ENCODE assay signal across 1 cellular context in genomic region chr1:36513676-36514473, GRCh38.
TF ChIP-seq lines count a peak whose summit lies in the region.

No MANE protein-coding gene starts in this region.

TF ChIP-seq in H1, 55 proteins besides CTCF, POLR2A, EP300 and RAD21:
- TF ChIP-seq SUZ12 (IDR thresholded peaks at IDR 0.05; ENCODE audit: low read length) (no peak), RBBP5 (IDR thresholded peaks at IDR 0.05; ENCODE audit: borderline replicate concordance, low read depth, low read length) (no peak), SRF (IDR thresholded peaks at IDR 0.05; ENCODE audit: low read depth, low read length) (no peak), USF2 (IDR thresholded peaks at IDR 0.05; ENCODE audit: low read length) (no peak), POLR2AphosphoS5 (IDR thresholded peaks at IDR 0.05; ENCODE audit: low read depth, low read length) (no peak), CHD1 (IDR thresholded peaks at IDR 0.05; ENCODE audit: low read depth, low read length) (no peak), RXRA (IDR thresholded peaks at IDR 0.05; ENCODE audit: insufficient read depth, low read depth, low read length) (no peak), RFX5 (IDR thresholded peaks at IDR 0.05; ENCODE audit: borderline replicate concordance, low read depth, low read length) (no peak), SP1 (IDR thresholded peaks at IDR 0.05; ENCODE audit: low read depth, low read length) (no peak), TCF12 (IDR thresholded peaks at IDR 0.05; ENCODE audit: low read depth, low read length) (no peak), GTF2F1 (IDR thresholded peaks at IDR 0.05; ENCODE audit: borderline replicate concordance, low read depth, low read length) (no peak), KDM1A (IDR thresholded peaks at IDR 0.05; ENCODE audit: borderline replicate concordance, low read length) (no peak), EZH2 (IDR thresholded peaks at IDR 0.05; ENCODE audit: low read depth, low read length, severe bottlenecking) (no peak)
TF ChIP-seq in H1: peak in this region for 0.
